Comparison of ENCODE assay signal across 1 cellular context in the genomic region with DNA sequence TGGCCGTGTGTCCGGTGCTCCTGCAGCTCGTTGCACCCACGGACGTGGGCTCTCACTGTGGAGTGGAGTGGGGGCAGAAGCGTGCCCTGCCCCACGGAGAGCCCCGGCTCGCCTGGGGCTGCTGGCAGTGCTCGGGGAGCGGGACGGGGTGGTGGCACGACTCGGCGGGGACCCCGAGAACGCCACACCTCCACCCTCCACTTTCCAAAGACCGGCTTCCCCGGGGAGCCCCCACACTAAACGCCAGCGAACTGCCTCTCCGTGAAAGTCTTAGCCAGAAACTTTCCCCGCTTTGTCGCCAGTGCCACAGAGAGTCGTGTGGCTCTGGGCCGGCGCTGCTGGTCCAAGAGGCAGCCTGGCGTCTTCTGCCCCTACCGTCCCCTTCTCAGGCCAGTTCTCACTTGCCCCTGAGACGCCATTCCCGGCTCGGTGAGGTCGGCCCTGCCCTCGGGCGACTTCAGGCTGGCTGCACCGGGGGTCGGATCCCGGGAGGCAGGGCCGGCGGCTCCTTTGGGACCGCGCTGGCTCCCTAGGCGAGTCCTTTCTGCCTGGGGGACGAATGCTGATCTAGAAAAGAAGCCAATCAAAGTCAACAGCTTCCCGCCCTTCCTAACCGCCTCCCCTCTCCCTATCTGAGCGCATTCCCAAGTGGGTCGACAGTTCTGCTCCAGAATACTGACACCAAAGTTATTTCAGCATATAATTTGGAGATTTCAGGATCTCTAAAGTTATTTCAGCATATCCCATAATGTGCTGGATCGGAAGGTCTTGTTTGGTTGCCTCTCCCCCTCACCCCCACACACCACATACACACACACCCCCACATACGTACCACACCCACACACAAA.
TF ChIP-seq lines count a peak whose summit lies in the region.

No MANE protein-coding gene starts in this region.

TF ChIP-seq in IMR-90, 13 proteins besides CTCF, POLR2A, EP300 and RAD21 (continued from another document):
- TF ChIP-seq MAZ (IDR thresholded peaks at IDR 0.05; ENCODE audit: borderline replicate concordance, low read depth, low read length) (no peak), FOS (IDR thresholded peaks at IDR 0.05; ENCODE audit: low read depth, low read length) (no peak), MXI1 (IDR thresholded peaks at IDR 0.05; ENCODE audit: borderline replicate concordance, low read depth, low read length) (no peak), BHLHE40 (IDR thresholded peaks at IDR 0.05; ENCODE audit: low read depth, low read length) (no peak), MAFK (IDR thresholded peaks at IDR 0.05; ENCODE audit: low read depth, low read length) (no peak)
TF ChIP-seq in IMR-90: peak in this region for 0.
